8 cellular contexts compared by ENCODE assay signal in the genomic region with DNA sequence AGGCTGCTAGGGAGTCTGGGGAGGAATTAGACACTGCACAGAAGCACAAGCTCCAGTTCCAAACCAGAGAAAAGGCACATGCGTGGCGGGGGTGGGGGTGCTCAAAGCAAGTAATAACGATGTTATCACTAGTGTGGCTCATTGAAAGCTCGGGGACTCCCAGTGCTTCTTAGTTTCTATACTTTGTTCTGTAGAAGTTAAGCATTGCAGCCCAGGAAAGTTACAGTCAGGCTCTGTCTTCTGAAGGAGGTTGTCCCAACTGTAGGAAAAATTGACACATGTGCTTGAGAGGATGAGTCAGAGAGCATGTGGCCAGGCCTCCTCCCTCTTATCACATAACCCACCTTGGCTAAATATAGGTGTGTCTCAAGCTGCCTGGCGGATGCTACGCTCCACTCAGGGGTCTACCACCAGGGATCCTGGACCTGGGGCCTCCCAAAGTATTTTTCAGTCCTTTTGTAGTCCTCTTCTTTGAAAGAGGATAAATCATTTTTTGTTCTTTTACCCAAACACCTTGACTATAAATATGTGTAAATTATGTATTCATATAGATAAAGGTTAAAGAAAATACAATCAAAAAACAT. TPM values are rescaled to one million over a fixed set of nuclear protein-coding genes. Genes with fewer than 3 reads are reported as not detected.
DNase-seq lines count a peak whose midpoint lies in the region; ATAC-seq and TF ChIP-seq lines count a peak whose summit lies in the region.

No MANE protein-coding gene starts in this region.

- peak overlapping the region; percentile 86 for H3K27ac Mint-ChIP-seq in activated naive CD8-positive, alpha-beta T cell

- H3K4me3 Mint-ChIP-seq in activated naive CD8-positive, alpha-beta T cell: peak overlapping the region; percentile 58

- H3K9me3 Mint-ChIP-seq in activated naive CD8-positive, alpha-beta T cell (ENCODE audit: low read depth): no peaks in the 10 kb centered on the region

- no peaks in the 10 kb centered on the region for H3K36me3 ChIP-seq in thoracic aorta

- no peaks in the 10 kb centered on the region for H3K9me3 ChIP-seq in thoracic aorta

- TF ChIP-seq POLR2A in GM18505 (IDR thresholded peaks at IDR 0.05; ENCODE audit: borderline replicate concordance, extremely low read depth, insufficient read depth, insufficient read length): no peak

- H3K4me3 ChIP-seq in thoracic aorta: peak overlapping the region; percentile 40

- peak; percentile 68 for DNase-seq in DMS153 (lab: John Stamatoyannopoulos, UW)
- peak; percentile 45 for DNase-seq in NCI-H446 treated with DMSO at 0.1 percent for 48 hours (lab: John Stamatoyannopoulos, UW)
- peak; percentile 43 for DNase-seq in left kidney (ENCODE audit: low read depth, low spot score)
- DNase-seq in thoracic aorta (ENCODE audit: low spot score): no peak
- no peak for DNase-seq in NCI-H2081 treated with DMSO at 0.1 percent for 48 hours (lab: John Stamatoyannopoulos, UW)

- H3K36me3 Mint-ChIP-seq in activated naive CD8-positive, alpha-beta T cell: no peaks in the 10 kb centered on the region

- ATAC-seq in thoracic aorta (ENCODE audit: insufficient number of reproducible peaks, low FRiP score, low read depth): peak; percentile 17
- no peak for ATAC-seq in HG02798 (IDR thresholded peaks at IDR 0.05; ENCODE audit: poor library complexity, unreplicated experiment)
- ATAC-seq in GM18505 (IDR thresholded peaks at IDR 0.05; ENCODE audit: unreplicated experiment): no peak

- H3K4me1 ChIP-seq in thoracic aorta (ENCODE audit: control insufficient read depth in 1 of 2, low read depth in 2 of 2): peaks cover 13 to 14% of the 10 kb centered on the region in 2 donors

- peak overlapping the region; percentile 3 to 52 for H3K27ac ChIP-seq in thoracic aorta

- no peaks in the 10 kb centered on the region for H3K27me3 ChIP-seq in thoracic aorta (replicated peaks; ENCODE audit: insufficient read depth)

- no peak for TF ChIP-seq CTCF in thoracic aorta (IDR thresholded peaks at IDR 0.05)

- H3K4me1 Mint-ChIP-seq in activated naive CD8-positive, alpha-beta T cell (ENCODE audit: low read depth): peaks cover 37% of the 10 kb centered on the region

- no peaks in the 10 kb centered on the region for H3K27me3 Mint-ChIP-seq in activated naive CD8-positive, alpha-beta T cell

RNA-seq across cellular contexts. Expression of gene GALNT5, which starts 3.8 kb away (rescaled TPM):
- total RNA-seq in thoracic aorta: 1 to 10 TPM; 3.4 to 3.7 TPM

Comparison
In these comparisons a context has a peak if more than half of its experiments do, and no peak if none do; other contexts are left out.
1. DNase-seq: peak in DMS153 (single experiment), NCI-H446 treated with DMSO at 0.1 percent for 48 hours (single experiment) and left kidney (single experiment); none in thoracic aorta (single experiment) and NCI-H2081 treated with DMSO at 0.1 percent for 48 hours (single experiment).